ENCODE assay signal across 28 cellular contexts in the genomic region with DNA sequence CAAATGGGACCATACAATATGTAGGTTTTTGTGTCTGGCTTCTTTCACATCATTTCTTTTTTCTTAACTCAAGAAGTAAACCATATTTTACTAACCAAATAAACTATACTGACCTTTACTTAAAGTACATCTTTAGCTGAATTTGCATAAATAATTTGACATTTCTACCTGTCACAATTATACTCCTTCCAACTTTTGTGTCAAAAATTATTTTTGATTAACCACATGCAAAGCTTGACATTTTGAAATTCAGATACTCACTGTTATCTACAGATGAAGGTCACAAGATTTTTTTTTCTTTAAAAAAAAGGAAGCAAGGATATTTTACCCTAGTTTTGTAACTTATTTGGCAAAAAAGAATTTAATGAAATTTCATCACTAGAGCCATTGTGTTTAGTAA.
"Had no signal": no experiment of that assay in that cellular context is flagged by ENCODE, and none has a peak within 500 bp of the region (broad histone marks: within the 10 kb centered on the region; RNA-seq: fewer than 3 reads in every experiment).

No MANE protein-coding gene starts in this region.

- H3K4me3 Mint-ChIP-seq: naive thymus-derived CD4-positive, alpha-beta T cell; natural killer cell; nephron; neural progenitor cell; stimulated activated effector memory CD8-positive, alpha-beta T cell treated with anti-CD3 and anti-CD28 coated beads, Interleukin-12 subunit alpha, Interleukin-12 subunit beta, amount 100 ng/mL, for 72 hours; stimulated activated naive B cell treated with anti-CD40 and anti-IgM and Interleukin-4, amounts not matched to agents 10 μg/mL and 1 μg/mL and 100 μg/mL, for 72 hours; stimulated activated naive CD8-positive, alpha-beta T cell treated with anti-CD3 and anti-CD28 coated beads, Interleukin-15, Interleukin-2, amounts not matched to agents 100 ng/mL and 50 ng/mL, for 24 hours had no signal

- FAIRE-seq: urothelium cell line had no signal

- H3K27me3 ChIP-seq: neural progenitor cell, ovary, right lobe of liver, stomach, thyroid gland, tibial nerve, upper lobe of left lung had no signal

- H3K27ac ChIP-seq: neural progenitor cell, ovary, parathyroid adenoma, psoas muscle, right lobe of liver, skin epidermis, stomach, thoracic aorta, thyroid gland, tibial nerve, upper lobe of left lung had no signal

- H3K4me1 Mint-ChIP-seq: nephron; neural progenitor cell; stimulated activated effector memory CD8-positive, alpha-beta T cell treated with anti-CD3 and anti-CD28 coated beads, Interleukin-12 subunit alpha, Interleukin-12 subunit beta, amount 100 ng/mL, for 72 hours had no signal

- H3K79me2 ChIP-seq: parathyroid adenoma had no signal

- H3K4me3 ChIP-seq: neural progenitor cell, ovary, psoas muscle, right lobe of liver, skin epidermis, stomach, thoracic aorta, thyroid gland, tibial nerve, upper lobe of left lung had no signal

- H3K36me3 Mint-ChIP-seq: natural killer cell; neural progenitor cell; stimulated activated effector memory CD8-positive, alpha-beta T cell treated with anti-CD3 and anti-CD28 coated beads, Interleukin-12 subunit alpha, Interleukin-12 subunit beta, amount 100 ng/mL, for 72 hours had no signal

- DNase-seq: naive thymus-derived CD4-positive, alpha-beta T cell; natural killer cell; occipital lobe; ovary; posterior cingulate gyrus; psoas muscle; right cardiac atrium; right lobe of liver; stimulated activated CD4-positive, alpha-beta T cell treated with anti-CD3 and anti-CD28 coated beads, Interleukin-15, amount 100 ng/mL, for 24 hours; stimulated activated CD4-positive, alpha-beta T cell treated with anti-CD3 and anti-CD28 coated beads, Interleukin-2, amount 100 ng/mL, for 24 hours; stimulated activated CD4-positive, alpha-beta T cell treated with anti-CD3 and anti-CD28 coated beads, Interleukin-2, amount 100 ng/mL, for 48 hours; stimulated activated CD4-positive, alpha-beta T cell treated with anti-CD3 and anti-CD28 coated beads, Interleukin-4, amount 100 ng/mL, for 24 hours; stimulated activated naive B cell treated with anti-CD40 and anti-IgM and Interleukin-4, amounts not matched to agents 10 μg/mL and 1 μg/mL and 100 μg/mL, for 72 hours; stimulated activated naive CD4-positive, alpha-beta T cell treated with Interleukin-2 at 50 U/mL for 16 hours; stomach; thyroid gland; trophoblast cell; upper lobe of left lung had no signal

- H3K9ac ChIP-seq: neural progenitor cell, parathyroid adenoma had no signal

- H3K27ac Mint-ChIP-seq: naive thymus-derived CD4-positive, alpha-beta T cell; natural killer cell; nephron; neural progenitor cell; progenitor cell of endocrine pancreas; stimulated activated effector memory CD8-positive, alpha-beta T cell treated with anti-CD3 and anti-CD28 coated beads, Interleukin-12 subunit alpha, Interleukin-12 subunit beta, amount 100 ng/mL, for 72 hours; stimulated activated naive B cell treated with anti-CD40 and anti-IgM and Interleukin-4, amounts not matched to agents 10 μg/mL and 1 μg/mL and 100 μg/mL, for 72 hours; stimulated activated naive CD8-positive, alpha-beta T cell treated with anti-CD3 and anti-CD28 coated beads, Interleukin-15, Interleukin-2, amounts not matched to agents 100 ng/mL and 50 ng/mL, for 24 hours had no signal

- H3K4me2 ChIP-seq: neural progenitor cell had no signal

- H3K9me3 ChIP-seq: ovary, psoas muscle, right lobe of liver, stomach, thoracic aorta, thyroid gland, tibial nerve, upper lobe of left lung had no signal

- H3K27me3 Mint-ChIP-seq: naive thymus-derived CD4-positive, alpha-beta T cell; progenitor cell of endocrine pancreas; stimulated activated naive CD8-positive, alpha-beta T cell treated with anti-CD3 and anti-CD28 coated beads, Interleukin-15, Interleukin-2, amounts not matched to agents 100 ng/mL and 50 ng/mL, for 24 hours had no signal

- H3K36me3 ChIP-seq: neural progenitor cell, ovary, right lobe of liver, stomach, thoracic aorta, thyroid gland, tibial nerve, upper lobe of left lung had no signal

- ATAC-seq: naive thymus-derived CD4-positive, alpha-beta T cell; natural killer cell; psoas muscle; right cardiac atrium; right lobe of liver; stimulated activated effector memory CD8-positive, alpha-beta T cell treated with anti-CD3 and anti-CD28 coated beads, Interleukin-12 subunit alpha, Interleukin-12 subunit beta, amount 100 ng/mL, for 72 hours had no signal

- H2AFZ ChIP-seq: neural progenitor cell, parathyroid adenoma had no signal

- H3K4me1 ChIP-seq: neural progenitor cell, parathyroid adenoma, psoas muscle, right lobe of liver, stomach, thyroid gland, tibial nerve, upper lobe of left lung had no signal
